Comparison of ENCODE assay signal across 8 cellular contexts in the genomic region with DNA sequence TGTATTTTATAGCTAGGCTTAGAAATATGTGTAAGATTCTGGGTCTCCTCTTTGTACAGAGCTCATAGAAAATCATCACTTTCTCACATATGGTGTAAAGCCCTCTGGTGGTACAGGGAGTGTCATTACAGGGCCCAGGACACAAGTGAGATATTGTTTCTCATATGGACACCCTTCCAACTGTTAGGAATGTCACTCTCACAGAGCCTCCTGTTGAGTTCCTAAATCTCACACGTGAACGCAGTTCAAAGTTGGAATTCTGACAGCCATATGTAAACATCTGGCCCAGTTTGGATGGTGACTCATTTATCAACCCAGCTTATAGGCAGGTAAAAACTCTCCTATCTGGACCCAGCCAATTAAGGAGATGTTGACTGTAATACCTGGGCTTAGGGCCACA. TPM values are rescaled to one million over a fixed set of nuclear protein-coding genes. Genes with fewer than 3 reads are reported as not detected.
A peak's percentile ranks its signal among the peaks of the same experiment; 100 is the strongest.
DNase-seq lines count a peak whose midpoint lies in the region; ATAC-seq and TF ChIP-seq lines count a peak whose summit lies in the region.

No MANE protein-coding gene starts in this region.

- TF ChIP-seq RAD21 in SK-N-SH (IDR thresholded peaks at IDR 0.05; ENCODE audit: low read length), result peak; percentile 63

- POLR2A ChIA-PET in SK-N-SH (lab: Yijun Ruan, JAX), result no interaction called here

- no peaks in the 10 kb centered on the region for H3K9me3 ChIP-seq in SK-N-SH
- no peaks in the 10 kb centered on the region for H3K9me3 ChIP-seq in hepatocyte (ENCODE audit: low read depth)
- H3K9me3 ChIP-seq in aorta (ENCODE audit: control insufficient read depth, low read length), result no peaks in the 10 kb centered on the region

- H3K9ac ChIP-seq in SK-N-SH, result no peak overlapping the region

- ATAC-seq in GM18868 (IDR thresholded peaks at IDR 0.05; ENCODE audit: unreplicated experiment) (peak; percentile 62), GM21447 (IDR thresholded peaks at IDR 0.05; ENCODE audit: unreplicated experiment) (no peak), GM21737 (IDR thresholded peaks at IDR 0.05; ENCODE audit: unreplicated experiment) (no peak), aorta (ENCODE audit: low FRiP score) (no peak)

- WGBS in SK-N-SH (ENCODE audit: low lambda C conversion rate), result 6% methylated on average over 2 of the region's 2 CpGs
- WGBS in hepatocyte (ENCODE audit: low lambda C conversion rate, missing lambda C conversion rate), result 82% methylated on average over 2 of the region's 2 CpGs
- 7 to 11% methylated on average over 2 of the region's 2 CpGs for WGBS in aorta, 2 donors

- no peaks in the 10 kb centered on the region for H3K36me3 ChIP-seq in SK-N-SH (replicated peaks in 1 of 2; ENCODE audit: control insufficient read depth in 1 of 2, insufficient read depth in 2 of 2, low read length in 1 of 2)
- no peaks in the 10 kb centered on the region for H3K36me3 ChIP-seq in hepatocyte (replicated peaks; ENCODE audit: insufficient read depth, low read depth)
- no peaks in the 10 kb centered on the region for H3K36me3 ChIP-seq in aorta (ENCODE audit: control insufficient read depth in 1 of 2, insufficient read depth in 2 of 2, low read length in 1 of 2)

- H3F3A ChIP-seq in SK-N-SH (replicated peaks; ENCODE audit: insufficient read depth), result no peaks in the 10 kb centered on the region

- CTCF ChIA-PET in SK-N-SH (lab: Yijun Ruan, JAX), result interaction anchor here (0.6 to 5.5 kb wide), 33 partner anchors 10 to 548 kb away, joined by 3 to 46 read pairs (median 3); no protein-coding TSS in a partner anchor

- no peak overlapping the region for H2AFZ ChIP-seq in SK-N-SH (ENCODE audit: low read depth)
- H2AFZ ChIP-seq in hepatocyte, result no peak overlapping the region

- DNase-seq in AG09309 (ENCODE audit: low read depth), result no peak
- peak; percentile 47 for DNase-seq in SK-N-SH
- DNase-seq in iPS-NIHi7 (ENCODE audit: extremely low spot score), result peak; percentile 14
- DNase-seq in hepatocyte (ENCODE audit: low spot score), result no peak
- DNase-seq in aorta, result no peak

- H3K4me3 ChIP-seq in AG09309 (ENCODE audit: control insufficient read depth, low read depth, low read length) (no peak overlapping the region), SK-N-SH (ENCODE audit: low read depth in 2 of 2, low read length in 1 of 2) (no peak overlapping the region), hepatocyte (no peak overlapping the region), aorta (ENCODE audit: low read length in 2 of 2) (no peak overlapping the region)

- H3K79me2 ChIP-seq in SK-N-SH (ENCODE audit: insufficient read depth), result no peaks in the 10 kb centered on the region
- no peaks in the 10 kb centered on the region for H3K79me2 ChIP-seq in hepatocyte

- intact Hi-C loops in aorta (cut with DNase I), result no loop called here

- H3K4me2 ChIP-seq in SK-N-SH (no peak overlapping the region), hepatocyte (no peak overlapping the region)

- no peak for TF ChIP-seq EP300 in SK-N-SH (IDR thresholded peaks at IDR 0.05; ENCODE audit: borderline replicate concordance in 1 of 2, low read depth in 1 of 2, low read length in 1 of 2)

- no peaks in the 10 kb centered on the region for H3K27me3 ChIP-seq in SK-N-SH (ENCODE audit: insufficient read depth)
- H3K27me3 ChIP-seq in hepatocyte, result no peaks in the 10 kb centered on the region
- H3K27me3 ChIP-seq in aorta (ENCODE audit: control insufficient read depth in 1 of 2, insufficient read depth in 2 of 2, low read length in 1 of 2), result no peaks in the 10 kb centered on the region

- no peaks in the 10 kb centered on the region for H3K4me1 ChIP-seq in SK-N-SH (ENCODE audit: control insufficient read depth in 1 of 2, insufficient read depth in 2 of 2, low read depth in 1 of 2, low read length in 1 of 2)
- H3K4me1 ChIP-seq in hepatocyte (ENCODE audit: insufficient read depth), result no peaks in the 10 kb centered on the region
- no peaks in the 10 kb centered on the region for H3K4me1 ChIP-seq in aorta (ENCODE audit: control insufficient read depth in 1 of 2, insufficient read depth in 2 of 2, low read length in 2 of 2)

- no peaks in the 10 kb centered on the region for H4K20me1 ChIP-seq in SK-N-SH (ENCODE audit: insufficient read depth)
- no peaks in the 10 kb centered on the region for H4K20me1 ChIP-seq in hepatocyte (ENCODE audit: insufficient read depth, poor library complexity, severe bottlenecking)

- H3K27ac ChIP-seq in SK-N-SH (ENCODE audit: low read depth in 2 of 2, low read length in 1 of 2) (no peak overlapping the region), hepatocyte (no peak overlapping the region), aorta (ENCODE audit: low read depth in 1 of 2, low read length in 2 of 2) (no peak overlapping the region)

- TF ChIP-seq CTCF in AG09309 (IDR thresholded peaks at IDR 0.05; ENCODE audit: control insufficient read depth, insufficient read depth, low read depth, low read length, missing control alignments) (peak; percentile 48), SK-N-SH (IDR thresholded peaks at IDR 0.05) (peak; percentile 67), hepatocyte (IDR thresholded peaks at IDR 0.05; ENCODE audit: poor library complexity) (no peak)

- no peaks in the 10 kb centered on the region for H3K9me2 ChIP-seq in SK-N-SH
- no peaks in the 10 kb centered on the region for H3K9me2 ChIP-seq in hepatocyte (replicated peaks; ENCODE audit: insufficient read depth)

TF ChIP-seq in SK-N-SH, 30 proteins besides CTCF, POLR2A, EP300 and RAD21:
- TF ChIP-seq EZH2phosphoT487 (IDR thresholded peaks at IDR 0.05; ENCODE audit: borderline replicate concordance, low read depth) (no peak), TAF1 (IDR thresholded peaks at IDR 0.05; ENCODE audit: borderline replicate concordance, low read depth, low read length) (no peak), FOXJ3 (CRISPR knock-in tag; IDR thresholded peaks at IDR 0.05) (no peak), GABPA (IDR thresholded peaks at IDR 0.05; ENCODE audit: low read depth) (no peak), TCF12 (IDR thresholded peaks at IDR 0.05) (0 out of 2 replicates have a peak, but pooled peaks have one; percentile 22), SMC3 (IDR thresholded peaks at IDR 0.05; ENCODE audit: low read depth, low read length) (peak; percentile 43), RXRA (IDR thresholded peaks at IDR 0.05; ENCODE audit: borderline replicate concordance, low read depth) (no peak)
- TF ChIP-seq, protein P1, sequence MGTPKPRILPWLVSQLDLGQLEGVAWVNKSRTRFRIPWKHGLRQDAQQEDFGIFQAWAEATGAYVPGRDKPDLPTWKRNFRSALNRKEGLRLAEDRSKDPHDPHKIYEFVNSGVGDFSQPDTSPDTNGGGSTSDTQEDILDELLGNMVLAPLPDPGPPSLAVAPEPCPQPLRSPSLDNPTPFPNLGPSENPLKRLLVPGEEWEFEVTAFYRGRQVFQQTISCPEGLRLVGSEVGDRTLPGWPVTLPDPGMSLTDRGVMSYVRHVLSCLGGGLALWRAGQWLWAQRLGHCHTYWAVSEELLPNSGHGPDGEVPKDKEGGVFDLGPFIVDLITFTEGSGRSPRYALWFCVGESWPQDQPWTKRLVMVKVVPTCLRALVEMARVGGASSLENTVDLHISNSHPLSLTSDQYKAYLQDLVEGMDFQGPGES (IDR thresholded peaks at IDR 0.05; ENCODE audit: low read depth, low read length), result no peak
- TF ChIP-seq, protein P2, sequence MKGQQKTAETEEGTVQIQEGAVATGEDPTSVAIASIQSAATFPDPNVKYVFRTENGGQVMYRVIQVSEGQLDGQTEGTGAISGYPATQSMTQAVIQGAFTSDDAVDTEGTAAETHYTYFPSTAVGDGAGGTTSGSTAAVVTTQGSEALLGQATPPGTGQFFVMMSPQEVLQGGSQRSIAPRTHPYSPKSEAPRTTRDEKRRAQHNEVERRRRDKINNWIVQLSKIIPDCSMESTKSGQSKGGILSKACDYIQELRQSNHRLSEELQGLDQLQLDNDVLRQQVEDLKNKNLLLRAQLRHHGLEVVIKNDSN (IDR thresholded peaks at IDR 0.05; ENCODE audit: borderline replicate concordance, low read depth), result no peak

RNA-seq across cellular contexts. Expression of a gene that starts 35.4 kb away (rescaled TPM):
- 1.9 and 2.0 TPM in 2 replicates for polyA plus RNA-seq in SK-N-SH (2012; rRNA removed)
- 1.9 and 2.4 TPM in 2 replicates for polyA plus RNA-seq in SK-N-SH (2012; cell fraction: cytosol; rRNA removed)
- polyA plus RNA-seq in SK-N-SH (2012; cell fraction: nucleus; rRNA removed), result 5.0 and 5.8 TPM in 2 replicates
- total RNA-seq in hepatocyte, result 1.8 and 2.2 TPM in 2 replicates
- 0.63 and 1.2 TPM in 2 replicates for polyA plus RNA-seq in hepatocyte
- 1 to 10 TPM; 7.1 to 9.5 TPM for total RNA-seq in aorta
- 1 to 10 TPM; 1.3 to 1.9 TPM for polyA plus RNA-seq in aorta

Comparison
In these comparisons a context has a peak if more than half of its experiments do, and no peak if none do; other contexts are left out.
1. DNase-seq: peak in SK-N-SH (single experiment) and iPS-NIHi7 (single experiment); none in AG09309 (single experiment), hepatocyte (single experiment) and aorta (0 of 2).